18 cellular contexts compared by ENCODE assay signal in genomic region chr10:36592964-36593363, GRCh38.
A peak's percentile ranks its signal among the peaks of the same experiment; 100 is the strongest.
DNase-seq lines count a peak whose midpoint lies in the region; ATAC-seq and TF ChIP-seq lines count a peak whose summit lies in the region.
"Had no signal": no experiment of that assay in that cellular context is flagged by ENCODE, and none has a peak within 500 bp of the region (broad histone marks: within the 10 kb centered on the region; RNA-seq: fewer than 3 reads in every experiment).

No MANE protein-coding gene starts in this region.

- in situ Hi-C loops in GM13977 (cut with MboI; ENCODE audit: low pct_unique_long_range_greater_than_20kb, low sequenced_read_pairs, unreplicated experiment) = no loop called here

- WGBS in mesendoderm (ENCODE audit: extremely low coverage, insufficient coverage, low lambda C conversion rate) = no CpG with 5 or more reads among the region's 5 CpGs

- peak overlapping the region; percentile 17 for H3K23ac ChIP-seq in mesendoderm (ENCODE audit: low read length)

- H3K79me2 ChIP-seq in mesendoderm (ENCODE audit: control insufficient read depth, insufficient read depth, low read length) = no peaks in the 10 kb centered on the region

- no peak overlapping the region for H2BK5ac ChIP-seq in mesendoderm (ENCODE audit: low read length)

- no peak overlapping the region for H3K18ac ChIP-seq in mesendoderm (ENCODE audit: low read length)

- no peak overlapping the region for H3K4me2 ChIP-seq in mesendoderm (ENCODE audit: low read length)
- H3K4me2 ChIP-seq: A549; BLaER1 treated with 17β-estradiol and CSF1 and Interleukin-3, amounts not matched to agents 10 nM and 100 nM had no signal

- POLR2A ChIA-PET in RWPE1 (lab: Yijun Ruan, JAX; ENCODE audit: low non-redundant PET) = no interaction called here

- H3K4ac ChIP-seq in mesendoderm (ENCODE audit: low read depth, low read length) = no peak overlapping the region

- H3K79me1 ChIP-seq in mesendoderm (ENCODE audit: low read length) = no peaks in the 10 kb centered on the region

- no peak overlapping the region for H2BK120ac ChIP-seq in mesendoderm (ENCODE audit: low read depth, low read length)

- CTCF ChIA-PET in RWPE1 (lab: Yijun Ruan, JAX) = no interaction called here

- H2BK15ac ChIP-seq in mesendoderm (replicated peaks; ENCODE audit: low read depth) = no peak overlapping the region

- TF ChIP-seq CTCF in RWPE1 (conservative IDR thresholded peaks at IDR 0.05; ENCODE audit: low read depth) (no peak), foreskin keratinocyte (conservative IDR thresholded peaks at IDR 0.05) (no peak), GM13977 (IDR thresholded peaks at IDR 0.05; ENCODE audit: extremely low read depth, insufficient read depth, missing control alignments) (no peak)

- no peak overlapping the region for H2AK5ac ChIP-seq in mesendoderm (ENCODE audit: low read length)

- no peak overlapping the region for H3K27ac ChIP-seq in RWPE1
- no peak overlapping the region for H3K27ac ChIP-seq in foreskin keratinocyte
- H3K27ac ChIP-seq in mesendoderm (ENCODE audit: low read depth, low read length) = no peak overlapping the region
- H3K27ac ChIP-seq: 22Rv1; A549; BLaER1 treated with 17β-estradiol and CSF1 and Interleukin-3, amounts not matched to agents 10 nM and 100 nM; C4-2B had no signal

- H3K36me3 ChIP-seq in mesendoderm (ENCODE audit: control insufficient read depth, insufficient read depth, low read length) = no peaks in the 10 kb centered on the region
- H3K36me3 ChIP-seq: BLaER1 treated with 17β-estradiol and CSF1 and Interleukin-3, amounts not matched to agents 10 nM and 100 nM had no signal

- no peak overlapping the region for H3K56ac ChIP-seq in mesendoderm (ENCODE audit: low read length)

- H3K4me3 ChIP-seq in mesendoderm (ENCODE audit: low read length) = no peak overlapping the region
- H3K4me3 ChIP-seq: A549; BLaER1 treated with 17β-estradiol and CSF1 and Interleukin-3, amounts not matched to agents 10 nM and 100 nM; GM12878 had no signal

- H3K27me3 ChIP-seq in foreskin keratinocyte = no peaks in the 10 kb centered on the region
- no peaks in the 10 kb centered on the region for H3K27me3 ChIP-seq in mesendoderm (ENCODE audit: insufficient read depth, low read length, poor library complexity)
- H3K27me3 ChIP-seq: BLaER1 treated with 17β-estradiol and CSF1 and Interleukin-3, amounts not matched to agents 10 nM and 100 nM had no signal

- H4K8ac ChIP-seq in mesendoderm (ENCODE audit: low read depth, low read length) = no peak overlapping the region

- DNase-seq in RWPE1 (ENCODE audit: low spot score) (peak; percentile 17), foreskin keratinocyte (no peak), mesendoderm (peak; percentile 36), NCI-H524 treated with DMSO at 0.1 percent for 48 hours (lab: John Stamatoyannopoulos, UW) (no peak), GM13977 (ENCODE audit: low spot score) (no peak)
- DNase-seq: AML-193; Caco-2; Calu3; CD4-positive, alpha-beta T cell; CD8-positive, alpha-beta T cell; DMS79 treated with DMSO at 0.1 percent for 48 hours; GF-D8 had no signal

- H3K9ac ChIP-seq in mesendoderm (ENCODE audit: low read length) = no peak overlapping the region
- H3K9ac ChIP-seq: BLaER1 treated with 17β-estradiol and CSF1 and Interleukin-3, amounts not matched to agents 10 nM and 100 nM had no signal

- H3K4me1 ChIP-seq in foreskin keratinocyte (no peaks in the 10 kb centered on the region), mesendoderm (ENCODE audit: control insufficient read depth, low read depth, low read length) (peaks cover 2% of the 10 kb centered on the region)
- H3K4me1 ChIP-seq: A549; BLaER1 treated with 17β-estradiol and CSF1 and Interleukin-3, amounts not matched to agents 10 nM and 100 nM; Caco-2 had no signal

- peak; percentile 60 for ATAC-seq in foreskin keratinocyte
- no peak for ATAC-seq in GM18907 (IDR thresholded peaks at IDR 0.05; ENCODE audit: unreplicated experiment)
- ATAC-seq: A549; CD8-positive, alpha-beta T cell; GM12878 had no signal

- H4K5ac ChIP-seq in mesendoderm (ENCODE audit: low read length) = no peak overlapping the region

Comparison
In these comparisons a context has a peak if more than half of its experiments do, and no peak if none do; other contexts are left out.
1. DNase-seq: peak in RWPE1 (single experiment) and mesendoderm (single experiment); none in foreskin keratinocyte (0 of 2), NCI-H524 treated with DMSO at 0.1 percent for 48 hours (single experiment) and GM13977 (single experiment).